Comparison of ENCODE assay signal across 21 cellular contexts in the genomic region with DNA sequence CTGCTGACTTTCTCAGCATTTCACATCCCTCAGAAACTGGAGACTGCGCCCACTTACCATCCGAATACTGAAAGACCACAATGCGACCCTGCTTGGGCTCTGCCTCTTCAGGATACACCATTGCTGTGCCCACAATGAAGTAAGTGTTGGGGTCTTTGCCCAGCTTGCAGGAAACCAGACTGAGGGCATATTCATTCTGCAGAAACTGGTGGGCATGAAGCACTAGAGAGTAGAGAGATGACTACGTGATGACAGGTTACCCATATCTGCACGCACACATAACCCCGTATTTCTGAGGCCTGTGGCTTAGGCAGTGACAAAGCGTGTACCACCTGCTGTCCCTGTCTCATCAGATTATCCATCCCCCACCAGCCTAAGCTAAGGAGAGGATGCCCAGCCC.
"Had no signal": no experiment of that assay in that cellular context is flagged by ENCODE, and none has a peak within 500 bp of the region (broad histone marks: within the 10 kb centered on the region; RNA-seq: fewer than 3 reads in every experiment).

No MANE protein-coding gene starts in this region.

- H3K27me3 Mint-ChIP-seq: dendritic cell treated with granulocyte-macrophage colony-stimulating factor and Interleukin-4, amounts not matched to agents 40 ng/mL and 50 ng/mL, for 4 days; effector memory CD8-positive, alpha-beta T cell; naive thymus-derived CD8-positive, alpha-beta T cell had no signal

- H3K27ac Mint-ChIP-seq: dendritic cell treated with granulocyte-macrophage colony-stimulating factor and Interleukin-4, amounts not matched to agents 40 ng/mL and 50 ng/mL, for 4 days; effector memory CD8-positive, alpha-beta T cell; neural progenitor cell had no signal

- H3K4me3 ChIP-seq: esophagus muscularis mucosa, gastroesophageal sphincter, neural progenitor cell, ovary, right atrium auricular region, testis, tibial nerve, upper lobe of right lung, vagina had no signal

- ATAC-seq: effector memory CD8-positive, alpha-beta T cell; gastroesophageal sphincter; left lobe of liver; naive thymus-derived CD8-positive, alpha-beta T cell; upper lobe of right lung had no signal

- H3K4me3 Mint-ChIP-seq: dendritic cell treated with granulocyte-macrophage colony-stimulating factor and Interleukin-4, amounts not matched to agents 40 ng/mL and 50 ng/mL, for 4 days; effector memory CD8-positive, alpha-beta T cell; naive thymus-derived CD8-positive, alpha-beta T cell; neural progenitor cell had no signal

- DNase-seq: effector memory CD8-positive, alpha-beta T cell; glutamatergic neuron; islet precursor cell; mammary epithelial cell; naive thymus-derived CD8-positive, alpha-beta T cell; nucleus accumbens; ovary; small intestine; stimulated activated CD4-positive, alpha-beta T cell treated with anti-CD3 and anti-CD28 coated beads, Interleukin-12 subunit alpha, Interleukin-12 subunit beta, amount 100 ng/mL, for 4 hours; stimulated activated CD4-positive, alpha-beta T cell treated with anti-CD3 and anti-CD28 coated beads, Interleukin-2, amount 100 ng/mL, for 48 hours; stimulated activated naive CD4-positive, alpha-beta T cell; testis; upper lobe of right lung had no signal

- H3K4me1 Mint-ChIP-seq: neural progenitor cell had no signal

- H3K9me3 Mint-ChIP-seq: dendritic cell treated with granulocyte-macrophage colony-stimulating factor and Interleukin-4, amounts not matched to agents 40 ng/mL and 50 ng/mL, for 4 days; effector memory CD8-positive, alpha-beta T cell; naive thymus-derived CD8-positive, alpha-beta T cell; neural progenitor cell had no signal
